In the genomic region with DNA sequence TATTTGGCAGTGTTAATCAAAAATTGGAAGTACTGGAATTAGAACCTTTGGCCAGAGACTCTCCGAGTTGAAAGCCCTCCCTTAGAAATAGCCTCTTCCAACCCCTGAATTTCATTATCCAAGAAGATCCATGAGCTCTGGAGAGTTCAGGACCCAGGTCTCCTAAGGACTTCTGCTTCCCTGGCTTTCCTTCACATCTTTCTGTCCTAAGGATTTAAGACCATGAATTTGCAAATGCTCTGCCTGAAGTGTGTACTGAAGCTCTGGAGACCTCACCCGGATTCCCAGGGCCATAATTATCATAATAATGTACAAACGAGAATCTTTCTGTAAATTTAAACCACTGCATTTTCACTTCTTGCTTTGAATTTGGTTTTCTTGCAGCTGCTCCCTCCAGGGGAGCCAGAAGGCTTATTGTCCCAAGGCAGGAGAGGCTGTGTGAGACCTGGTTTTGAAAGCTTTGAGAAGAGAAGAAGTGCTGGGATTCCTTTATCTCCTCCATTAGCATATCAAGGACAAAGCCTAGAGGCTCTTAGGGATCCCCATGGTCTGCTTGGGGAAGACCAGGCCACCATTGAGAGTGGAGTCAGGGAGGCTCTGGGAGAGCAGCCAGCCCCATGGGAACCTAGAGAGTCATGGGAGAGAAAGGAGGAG, we compare ENCODE assay signal across 19 cellular contexts.
"Had no signal": no experiment of that assay in that cellular context is flagged by ENCODE, and none has a peak within 500 bp of the region (broad histone marks: within the 10 kb centered on the region; RNA-seq: fewer than 3 reads in every experiment).

No MANE protein-coding gene starts in this region.

- H3K4me3 ChIP-seq: ascending aorta, dorsolateral prefrontal cortex, esophagus muscularis mucosa, right atrium auricular region, skin epidermis, stomach, thoracic aorta had no signal

- H3K4me1 ChIP-seq: ascending aorta, esophagus muscularis mucosa, right atrium auricular region, stomach had no signal

- H3K4me3 Mint-ChIP-seq: activated CD4-positive, alpha-beta T cell treated with anti-CD3 and anti-CD28 coated beads for 36 hours; activated CD8-positive, alpha-beta T cell treated with anti-CD3 and anti-CD28 coated beads for 36 hours; activated naive CD8-positive, alpha-beta T cell treated with anti-CD3 and anti-CD28 coated beads, Interleukin-2, amount 50 U/mL, for 24 hours; activated T-helper 1 cell treated with anti-CD3 and anti-CD28 coated beads, Interleukin-12 subunit alpha, Interleukin-12 subunit beta, Interleukin-2, Interleukin-4 antibody, amounts not matched to agents 30 ng/mL and 10 ng/mL and 1 ng/mL, durations not matched to agents 14 hours and 24 hours and 36 hours had no signal

- H3K4me1 Mint-ChIP-seq: activated CD4-positive, alpha-beta T cell treated with anti-CD3 and anti-CD28 coated beads for 36 hours; activated naive CD8-positive, alpha-beta T cell treated with anti-CD3 and anti-CD28 coated beads, Interleukin-2, amount 50 U/mL, for 24 hours had no signal

- ATAC-seq: activated CD4-positive, alpha-beta T cell treated with anti-CD3 and anti-CD28 coated beads for 36 hours; activated CD8-positive, alpha-beta T cell treated with anti-CD3 and anti-CD28 coated beads for 36 hours; activated naive CD8-positive, alpha-beta T cell treated with anti-CD3 and anti-CD28 coated beads, Interleukin-2, amount 50 U/mL, for 24 hours; left ventricle myocardium superior had no signal

- H3K9me3 Mint-ChIP-seq: activated CD8-positive, alpha-beta T cell treated with anti-CD3 and anti-CD28 coated beads for 36 hours; activated naive CD8-positive, alpha-beta T cell treated with anti-CD3 and anti-CD28 coated beads, Interleukin-2, amount 50 U/mL, for 24 hours; activated T-helper 1 cell treated with anti-CD3 and anti-CD28 coated beads, Interleukin-12 subunit alpha, Interleukin-12 subunit beta, Interleukin-2, Interleukin-4 antibody, amounts not matched to agents 30 ng/mL and 10 ng/mL and 1 ng/mL, durations not matched to agents 14 hours and 24 hours and 36 hours had no signal

- H3K9me3 ChIP-seq: ascending aorta, esophagus muscularis mucosa, neutrophil, right atrium auricular region, stomach, thoracic aorta had no signal

- H3K36me3 ChIP-seq: ascending aorta, esophagus muscularis mucosa, neutrophil, right atrium auricular region, stomach, thoracic aorta had no signal

- H3K27ac ChIP-seq: ascending aorta, dorsolateral prefrontal cortex, esophagus muscularis mucosa, neutrophil, right atrium auricular region, skin epidermis, stomach, thoracic aorta, VCaP had no signal

- H3K27ac Mint-ChIP-seq: activated CD4-positive, alpha-beta T cell treated with anti-CD3 and anti-CD28 coated beads for 36 hours; activated CD8-positive, alpha-beta T cell treated with anti-CD3 and anti-CD28 coated beads for 36 hours; activated naive CD8-positive, alpha-beta T cell treated with anti-CD3 and anti-CD28 coated beads, Interleukin-2, amount 50 U/mL, for 24 hours; activated T-helper 1 cell treated with anti-CD3 and anti-CD28 coated beads, Interleukin-12 subunit alpha, Interleukin-12 subunit beta, Interleukin-2, Interleukin-4 antibody, amounts not matched to agents 30 ng/mL and 10 ng/mL and 1 ng/mL, durations not matched to agents 14 hours and 24 hours and 36 hours had no signal

- H3K27me3 ChIP-seq: ascending aorta, right atrium auricular region had no signal

- DNase-seq: activated CD4-positive, alpha-beta T cell treated with anti-CD3 and anti-CD28 coated beads for 36 hours; activated CD8-positive, alpha-beta memory T cell treated with anti-CD3 and anti-CD28 coated beads, Interleukin-2, amount 50 U/mL, for 48 hours; activated CD8-positive, alpha-beta T cell treated with anti-CD3 and anti-CD28 coated beads for 36 hours; activated naive CD4-positive, alpha-beta T cell; activated naive CD8-positive, alpha-beta T cell treated with anti-CD3 and anti-CD28 coated beads, Interleukin-2, amount 50 U/mL, for 24 hours; dorsolateral prefrontal cortex; left ventricle myocardium superior; posterior cingulate gyrus; stimulated activated CD4-positive, alpha-beta T cell treated with anti-CD3 and anti-CD28 coated beads, Interleukin-4, amount 100 ng/mL, for 4 hours; stomach; T-helper 9 cell had no signal
